ENCODE assay signal across 9 cellular contexts in the genomic region with DNA sequence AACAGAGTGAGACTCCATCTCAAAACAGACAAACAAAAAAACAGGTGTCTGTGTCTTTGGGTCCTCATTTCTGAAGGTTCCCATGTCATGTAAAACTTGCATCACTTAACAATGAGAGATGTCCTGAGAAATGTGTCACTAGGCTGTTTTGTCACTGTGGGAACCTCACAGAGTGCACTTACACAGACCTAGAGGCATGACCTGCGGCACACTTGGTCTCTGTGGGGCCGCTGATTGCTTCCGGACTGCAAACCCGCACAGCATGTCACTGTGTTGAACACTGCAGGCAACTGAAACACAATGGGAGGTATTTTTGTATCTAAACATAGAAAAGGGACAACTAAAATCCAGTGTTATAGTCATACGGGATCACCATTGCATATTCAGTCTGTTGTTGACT. TPM values are rescaled to one million over a fixed set of nuclear protein-coding genes. Genes with fewer than 3 reads are reported as not detected.
DNase-seq lines count a peak whose midpoint lies in the region; ATAC-seq lines count a peak whose summit lies in the region.
"Had no signal": no experiment of that assay in that cellular context is flagged by ENCODE, and none has a peak within 500 bp of the region (broad histone marks: within the 10 kb centered on the region; RNA-seq: fewer than 3 reads in every experiment).

No MANE protein-coding gene starts in this region.

- peaks cover 18% of the 10 kb centered on the region for H3K27me3 Mint-ChIP-seq in activated CD8-positive, alpha-beta T cell treated with anti-CD3 and anti-CD28 coated beads, Interleukin-2, amount 10 ng/mL, durations not matched to agents 7 days and 5 days (ENCODE audit: low read depth)
- peaks cover 26 to 41% of the 10 kb centered on the region in 2 donors for H3K27me3 Mint-ChIP-seq in stimulated activated naive B cell treated with anti-CD40 and anti-IgM and Interleukin-4, amounts not matched to agents 10 μg/mL and 1 μg/mL and 100 μg/mL, for 72 hours

- WGBS in right cardiac atrium: 71% methylated on average over 5 of the region's 5 CpGs

- no peak for DNase-seq in left ventricle myocardium superior
- no peak for DNase-seq in right cardiac atrium
- peak; percentile 42 for DNase-seq in activated CD8-positive, alpha-beta T cell treated with anti-CD3 and anti-CD28 coated beads, Interleukin-2, amount 10 ng/mL, durations not matched to agents 7 days and 5 days
- no peak for DNase-seq in stimulated activated naive B cell treated with anti-CD40 and anti-IgM and Interleukin-4, amounts not matched to agents 10 μg/mL and 1 μg/mL and 100 μg/mL, for 72 hours
- DNase-seq in putamen (ENCODE audit: low spot score): no peak
- no peak for DNase-seq in GDM1 (lab: John Stamatoyannopoulos, UW)
- no peak for DNase-seq in cerebellar cortex (ENCODE audit: low spot score)
- DNase-seq: SHP77 treated with DMSO at 0.1 percent for 48 hours had no signal

- H3K4me1 ChIP-seq in right cardiac atrium (ENCODE audit: control insufficient read depth, insufficient read depth, low read length): no peaks in the 10 kb centered on the region

- no peak overlapping the region for H3K27ac ChIP-seq in right cardiac atrium (ENCODE audit: low read length)

- no peaks in the 10 kb centered on the region for H3K9me3 ChIP-seq in right cardiac atrium (ENCODE audit: control insufficient read depth, low read length)

- peak overlapping the region; percentile 80 for H3K4me3 Mint-ChIP-seq in activated CD8-positive, alpha-beta T cell treated with anti-CD3 and anti-CD28 coated beads, Interleukin-2, amount 10 ng/mL, durations not matched to agents 7 days and 5 days
- H3K4me3 Mint-ChIP-seq in stimulated activated naive B cell treated with anti-CD40 and anti-IgM and Interleukin-4, amounts not matched to agents 10 μg/mL and 1 μg/mL and 100 μg/mL, for 72 hours: peak overlapping the region in 1 of 2 donors; percentile 47

- H3K27me3 ChIP-seq in right cardiac atrium (ENCODE audit: control insufficient read depth, insufficient read depth): no peaks in the 10 kb centered on the region

- ATAC-seq in left ventricle myocardium superior (peak; percentile 46), right cardiac atrium (no peak), HG03103 (IDR thresholded peaks at IDR 0.05; ENCODE audit: low read depth, unreplicated experiment) (peak; percentile 47)
- no peak for ATAC-seq in activated CD8-positive, alpha-beta T cell treated with anti-CD3 and anti-CD28 coated beads, Interleukin-2, amount 10 ng/mL, durations not matched to agents 7 days and 5 days
- peak; percentile 13 to 48 for ATAC-seq in stimulated activated naive B cell treated with anti-CD40 and anti-IgM and Interleukin-4, amounts not matched to agents 10 μg/mL and 1 μg/mL and 100 μg/mL, for 72 hours (replicated peaks)

- intact Hi-C loops in left ventricle myocardium superior (cut with micrococcal nuclease): no loop called here
- intact Hi-C loops in right cardiac atrium (cut with DNase I): loop anchor here in 3 of 4 donors (5.0 to 10.0 kb wide), 2 partner anchors 293 to 295 kb away; no protein-coding TSS in a partner anchor

- CTCF ChIA-PET in activated CD8-positive, alpha-beta T cell treated with anti-CD3 and anti-CD28 coated beads, Interleukin-2, amount 10 ng/mL, durations not matched to agents 7 days and 5 days (lab: Charles Lee): interaction anchor here (1.5 to 2.2 kb wide), 2 partner anchors 297 to 303 kb away, joined by 4 to 9 read pairs; no protein-coding TSS in a partner anchor

- no peak overlapping the region for H3K4me3 ChIP-seq in right cardiac atrium (ENCODE audit: low read length)

- H3K9me3 Mint-ChIP-seq in activated CD8-positive, alpha-beta T cell treated with anti-CD3 and anti-CD28 coated beads, Interleukin-2, amount 10 ng/mL, durations not matched to agents 7 days and 5 days (ENCODE audit: insufficient read depth): no peaks in the 10 kb centered on the region
- no peaks in the 10 kb centered on the region for H3K9me3 Mint-ChIP-seq in stimulated activated naive B cell treated with anti-CD40 and anti-IgM and Interleukin-4, amounts not matched to agents 10 μg/mL and 1 μg/mL and 100 μg/mL, for 72 hours

- POLR2A ChIA-PET in activated CD8-positive, alpha-beta T cell treated with anti-CD3 and anti-CD28 coated beads, Interleukin-2, amount 10 ng/mL, durations not matched to agents 7 days and 5 days (lab: Charles Lee): no interaction called here

- H3K27ac Mint-ChIP-seq in activated CD8-positive, alpha-beta T cell treated with anti-CD3 and anti-CD28 coated beads, Interleukin-2, amount 10 ng/mL, durations not matched to agents 7 days and 5 days: no peak overlapping the region
- no peak overlapping the region for H3K27ac Mint-ChIP-seq in stimulated activated naive B cell treated with anti-CD40 and anti-IgM and Interleukin-4, amounts not matched to agents 10 μg/mL and 1 μg/mL and 100 μg/mL, for 72 hours

- H3K36me3 Mint-ChIP-seq in activated CD8-positive, alpha-beta T cell treated with anti-CD3 and anti-CD28 coated beads, Interleukin-2, amount 10 ng/mL, durations not matched to agents 7 days and 5 days (ENCODE audit: low read depth): no peaks in the 10 kb centered on the region
- H3K36me3 Mint-ChIP-seq in stimulated activated naive B cell treated with anti-CD40 and anti-IgM and Interleukin-4, amounts not matched to agents 10 μg/mL and 1 μg/mL and 100 μg/mL, for 72 hours: peaks cover 0 to 2% of the 10 kb centered on the region in 2 donors

- peaks cover 49% of the 10 kb centered on the region for H3K4me1 Mint-ChIP-seq in activated CD8-positive, alpha-beta T cell treated with anti-CD3 and anti-CD28 coated beads, Interleukin-2, amount 10 ng/mL, durations not matched to agents 7 days and 5 days (ENCODE audit: low read depth)
- H3K4me1 Mint-ChIP-seq in stimulated activated naive B cell treated with anti-CD40 and anti-IgM and Interleukin-4, amounts not matched to agents 10 μg/mL and 1 μg/mL and 100 μg/mL, for 72 hours: peaks cover 14 to 26% of the 10 kb centered on the region in 2 donors

RNA-seq across cellular contexts. Expression of a gene that starts 42.3 kb away (rescaled TPM):
- total RNA-seq in left ventricle myocardium superior (9.6 TPM), right cardiac atrium (10 to 100 TPM; 16.0 to 24.5 (median 18.7) TPM)
- polyA plus RNA-seq in right cardiac atrium: 7.4 TPM
- 10 to 100 TPM; 15.0 to 15.2 TPM for total RNA-seq in activated CD8-positive, alpha-beta T cell treated with anti-CD3 and anti-CD28 coated beads, Interleukin-2, amount 10 ng/mL, durations not matched to agents 7 days and 5 days

Comparison
In these comparisons a context has a peak if more than half of its experiments do, and no peak if none do; other contexts are left out.
1. ATAC-seq: peak in left ventricle myocardium superior (single experiment), HG03103 (single experiment) and stimulated activated naive B cell treated with anti-CD40 and anti-IgM and Interleukin-4, amounts not matched to agents 10 μg/mL and 1 μg/mL and 100 μg/mL, for 72 hours (2 of 2); none in right cardiac atrium (0 of 2) and activated CD8-positive, alpha-beta T cell treated with anti-CD3 and anti-CD28 coated beads, Interleukin-2, amount 10 ng/mL, durations not matched to agents 7 days and 5 days (single experiment).